18 cellular contexts compared by ENCODE assay signal in genomic region chr1:12151465-12151864, GRCh38. TPM values are rescaled to one million over a fixed set of nuclear protein-coding genes. Genes with fewer than 3 reads are reported as not detected.
DNase-seq lines count a peak whose midpoint lies in the region; ATAC-seq and TF ChIP-seq lines count a peak whose summit lies in the region.
"Had no signal": no experiment of that assay in that cellular context is flagged by ENCODE, and none has a peak within 500 bp of the region (broad histone marks: within the 10 kb centered on the region; RNA-seq: fewer than 3 reads in every experiment).

No MANE protein-coding gene starts in this region.

- peaks cover 86% of the 10 kb centered on the region for H3K4me1 Mint-ChIP-seq in activated CD4-positive, alpha-beta T cell treated with anti-CD3 and anti-CD28 coated beads for 36 hours

- intact Hi-C loops in activated CD4-positive, alpha-beta T cell treated with anti-CD3 and anti-CD28 coated beads for 36 hours (cut with DNase I, micrococcal nuclease) = no loop called here
- intact Hi-C loops in spleen (cut with DNase I; ENCODE audit: low total_unique reads) = no loop called here

- TF ChIP-seq POLR2A in Peyer's patch (IDR thresholded peaks at IDR 0.05) (no peak), spleen (IDR thresholded peaks at IDR 0.05) (no peak)

- peaks cover 15% of the 10 kb centered on the region for H3K9me3 Mint-ChIP-seq in activated CD4-positive, alpha-beta T cell treated with anti-CD3 and anti-CD28 coated beads for 36 hours (ENCODE audit: low read depth)

- WGBS in spleen, 5 donors = 94 to 100% (median 98%) methylated on average over 2 of the region's 2 CpGs

- peaks cover 14% of the 10 kb centered on the region for H3K36me3 Mint-ChIP-seq in activated CD4-positive, alpha-beta T cell treated with anti-CD3 and anti-CD28 coated beads for 36 hours (ENCODE audit: low read depth)

- H3K27ac ChIP-seq in Peyer's patch (peak overlapping the region; percentile 77 to 89 (median 84)), spleen (peak overlapping the region; percentile 88 to 99 (median 96))
- H3K27ac ChIP-seq in effector memory CD4-positive, alpha-beta T cell (ENCODE audit: insufficient read depth, low read length, poor library complexity, severe bottlenecking) = peak overlapping the region; percentile 69
- H3K27ac ChIP-seq: WERI-Rb-1 had no signal

- no peak for ATAC-seq in activated CD4-positive, alpha-beta T cell treated with anti-CD3 and anti-CD28 coated beads for 36 hours
- ATAC-seq in HG03342 (IDR thresholded peaks at IDR 0.05; ENCODE audit: unreplicated experiment) = no peak

- CTCF ChIA-PET in activated CD4-positive, alpha-beta T cell treated with anti-CD3 and anti-CD28 coated beads for 36 hours (lab: Charles Lee) = interaction anchor here (0.7 to 1.2 kb wide), 2 partner anchors 11 to 83 kb away, joined by 3 to 4 read pairs; no protein-coding TSS in a partner anchor

- no peak for DNase-seq in activated CD4-positive, alpha-beta T cell treated with anti-CD3 and anti-CD28 coated beads for 36 hours
- no peak for DNase-seq in activated CD4-positive, alpha-beta T cell treated with anti-CD3 and anti-CD28 coated beads, Interleukin-2, amount 50 U/mL, for 1 hour
- no peak for DNase-seq in Peyer's patch
- DNase-seq in effector memory CD4-positive, alpha-beta T cell = no peak
- DNase-seq in spleen = no peak
- DNase-seq in foreskin fibroblast = no peak
- no peak for DNase-seq in NOMO-1 (lab: John Stamatoyannopoulos, UW; ENCODE audit: unreplicated experiment in 2 of 2)
- DNase-seq: activated T-cell treated with anti-CD3 and anti-CD28 coated beads, Interleukin-2, amount 50 U/mL, for 4 hours; effector CD8-positive, alpha-beta T cell; GDM1; NCI-H1092 treated with DMSO at 0.1 percent for 48 hours; NCI-H345; SK-N-SH; stimulated activated CD4-positive, alpha-beta T cell treated with anti-CD3 and anti-CD28 coated beads, Interleukin-4, amount 100 ng/mL, for 4 hours; stimulated activated naive CD4-positive, alpha-beta T cell treated with Interleukin-2 at 50 U/mL for 16 hours; WERI-Rb-1 had no signal

- H3K9me3 ChIP-seq in Peyer's patch (no peaks in the 10 kb centered on the region), spleen (peaks cover 0 to 6% (median 0%) of the 10 kb centered on the region in 8 donors)
- H3K9me3 ChIP-seq in effector memory CD4-positive, alpha-beta T cell (ENCODE audit: control insufficient read depth, low read length) = no peaks in the 10 kb centered on the region
- H3K9me3 ChIP-seq: SK-N-SH had no signal

- H3K4me3 ChIP-seq in Peyer's patch (no peak overlapping the region), spleen (peak overlapping the region in 1 of 8 donors; percentile 61), foreskin fibroblast (ENCODE audit: low read depth in 1 of 2, low read length in 2 of 2) (no peak overlapping the region)
- no peak overlapping the region for H3K4me3 ChIP-seq in effector memory CD4-positive, alpha-beta T cell (ENCODE audit: insufficient read depth, low read depth, low read length, poor library complexity, severe bottlenecking)

- H3K27ac Mint-ChIP-seq in activated CD4-positive, alpha-beta T cell treated with anti-CD3 and anti-CD28 coated beads for 36 hours = peak overlapping the region; percentile 85

- POLR2A ChIA-PET in activated CD4-positive, alpha-beta T cell treated with anti-CD3 and anti-CD28 coated beads for 36 hours (lab: Charles Lee) = no interaction called here

- H3K36me3 ChIP-seq in Peyer's patch (no peaks in the 10 kb centered on the region), spleen (no peaks in the 10 kb centered on the region)
- H3K36me3 ChIP-seq in effector memory CD4-positive, alpha-beta T cell (ENCODE audit: control insufficient read depth, insufficient read depth, low read length) = no peaks in the 10 kb centered on the region
- H3K36me3 ChIP-seq: WERI-Rb-1 had no signal

- peaks cover 7 to 67% (median 56%) of the 10 kb centered on the region in 4 donors for H3K4me1 ChIP-seq in Peyer's patch
- peaks cover 84% of the 10 kb centered on the region for H3K4me1 ChIP-seq in effector memory CD4-positive, alpha-beta T cell (ENCODE audit: control insufficient read depth, insufficient read depth, low read length, poor library complexity, severe bottlenecking)
- peaks cover 59 to 100% (median 83%) of the 10 kb centered on the region in 6 donors for H3K4me1 ChIP-seq in spleen

- no peak overlapping the region for H3K4me3 Mint-ChIP-seq in activated CD4-positive, alpha-beta T cell treated with anti-CD3 and anti-CD28 coated beads for 36 hours

- no peaks in the 10 kb centered on the region for H3K27me3 Mint-ChIP-seq in activated CD4-positive, alpha-beta T cell treated with anti-CD3 and anti-CD28 coated beads for 36 hours

- TF ChIP-seq CTCF in Peyer's patch (IDR thresholded peaks at IDR 0.05) (no peak), spleen (IDR thresholded peaks at IDR 0.05 in 8 of 11, conservative IDR thresholded peaks at IDR 0.05 in 3 of 11) (no peak), foreskin fibroblast (IDR thresholded peaks at IDR 0.05; ENCODE audit: low read depth, low read length) (no peak)

- H3K27me3 ChIP-seq in Peyer's patch (no peaks in the 10 kb centered on the region), spleen (replicated peaks in 1 of 7) (no peaks in the 10 kb centered on the region)
- H3K27me3 ChIP-seq in effector memory CD4-positive, alpha-beta T cell (replicated peaks; ENCODE audit: control insufficient read depth, insufficient read depth, low read length, poor library complexity, severe bottlenecking) = no peaks in the 10 kb centered on the region

RNA-seq across cellular contexts. Expression of gene TNFRSF1B, which starts 15.3 kb away (rescaled TPM):
- 100 to 1,000 TPM; 107 to 116 TPM for total RNA-seq in activated CD4-positive, alpha-beta T cell treated with anti-CD3 and anti-CD28 coated beads for 36 hours
- total RNA-seq in Peyer's patch (10 to 100 TPM; 37.1 to 92.8 (median 64.0) TPM), spleen (100 to 1,000 TPM; 142 to 233 (median 183) TPM)
- polyA plus RNA-seq in spleen = 10 to 100 TPM; 28.5 to 63.2 (median 36.8) TPM
- total RNA-seq: A172 had no signal
